11 cellular contexts compared by ENCODE assay signal in genomic region chr6:148835920-148836441, GRCh38.
A peak's percentile ranks its signal among the peaks of the same experiment; 100 is the strongest.
DNase-seq lines count a peak whose midpoint lies in the region; ATAC-seq and TF ChIP-seq lines count a peak whose summit lies in the region.
"Had no signal": no experiment of that assay in that cellular context is flagged by ENCODE, and none has a peak within 500 bp of the region (broad histone marks: within the 10 kb centered on the region; RNA-seq: fewer than 3 reads in every experiment).

No MANE protein-coding gene starts in this region.

- peak; percentile 73 for ATAC-seq in activated CD8-positive, alpha-beta memory T cell treated with anti-CD3 and anti-CD28 coated beads, Interleukin-2, amount 10 ng/mL, durations not matched to agents 7 days and 5 days
- ATAC-seq in left colon = no peak

- H3K4me3 ChIP-seq in cardiac fibroblast (replicated peaks in 1 of 2; ENCODE audit: low read depth in 2 of 2, low read length in 2 of 2) = no peak overlapping the region
- H3K4me3 ChIP-seq: BLaER1 treated with 17β-estradiol and CSF1 and Interleukin-3, amounts not matched to agents 10 nM and 100 nM; stomach had no signal

- H3K4me1 Mint-ChIP-seq in activated CD8-positive, alpha-beta memory T cell treated with anti-CD3 and anti-CD28 coated beads, Interleukin-2, amount 10 ng/mL, durations not matched to agents 7 days and 5 days = peaks cover 26% of the 10 kb centered on the region

- intact Hi-C loops in left colon (cut with DNase I, micrococcal nuclease) = no loop called here

- TF ChIP-seq CTCF in cardiac fibroblast (IDR thresholded peaks at IDR 0.05; ENCODE audit: low read depth, low read length) = no peak

- peak overlapping the region; percentile 49 for H3K4me3 Mint-ChIP-seq in activated CD8-positive, alpha-beta memory T cell treated with anti-CD3 and anti-CD28 coated beads, Interleukin-2, amount 10 ng/mL, durations not matched to agents 7 days and 5 days

- H3K9me3 Mint-ChIP-seq in activated CD8-positive, alpha-beta memory T cell treated with anti-CD3 and anti-CD28 coated beads, Interleukin-2, amount 10 ng/mL, durations not matched to agents 7 days and 5 days (ENCODE audit: low read depth) = no peaks in the 10 kb centered on the region

- H3K36me3 Mint-ChIP-seq in activated CD8-positive, alpha-beta memory T cell treated with anti-CD3 and anti-CD28 coated beads, Interleukin-2, amount 10 ng/mL, durations not matched to agents 7 days and 5 days = no peaks in the 10 kb centered on the region

- H3K27ac Mint-ChIP-seq in activated CD8-positive, alpha-beta memory T cell treated with anti-CD3 and anti-CD28 coated beads, Interleukin-2, amount 10 ng/mL, durations not matched to agents 7 days and 5 days = peak overlapping the region; percentile 79

- H3K27me3 Mint-ChIP-seq in activated CD8-positive, alpha-beta memory T cell treated with anti-CD3 and anti-CD28 coated beads, Interleukin-2, amount 10 ng/mL, durations not matched to agents 7 days and 5 days = peaks cover 8% of the 10 kb centered on the region

- CTCF ChIA-PET in activated CD8-positive, alpha-beta memory T cell treated with anti-CD3 and anti-CD28 coated beads, Interleukin-2, amount 10 ng/mL, durations not matched to agents 7 days and 5 days (lab: Charles Lee) = no interaction called here

- peak; percentile 56 for DNase-seq in activated CD8-positive, alpha-beta memory T cell treated with anti-CD3 and anti-CD28 coated beads, Interleukin-2, amount 10 ng/mL, durations not matched to agents 7 days and 5 days
- no peak for DNase-seq in activated CD8-positive, alpha-beta memory T cell treated with anti-CD3 and anti-CD28 coated beads for 24 hours
- DNase-seq in HS-5 (ENCODE audit: low read depth) (peak; percentile 32), cardiac fibroblast (ENCODE audit: low read depth in 2 of 2) (peak; percentile 61 to 83), left colon (no peak), DMS153 (lab: John Stamatoyannopoulos, UW) (no peak), pons (ENCODE audit: low spot score) (no peak)
- peak; percentile 6 to 21 for DNase-seq in stimulated activated CD4-positive, alpha-beta T cell treated with anti-CD3 and anti-CD28 coated beads, Interleukin-4, amount 100 ng/mL, for 4 hours
- DNase-seq: NCI-H2081 treated with DMSO at 0.1 percent for 48 hours, stomach had no signal

Comparison
In these comparisons a context has a peak if more than half of its experiments do, and no peak if none do; other contexts are left out.
1. DNase-seq: peak in activated CD8-positive, alpha-beta memory T cell treated with anti-CD3 and anti-CD28 coated beads, Interleukin-2, amount 10 ng/mL, durations not matched to agents 7 days and 5 days (single experiment), HS-5 (single experiment), cardiac fibroblast (2 of 2) and stimulated activated CD4-positive, alpha-beta T cell treated with anti-CD3 and anti-CD28 coated beads, Interleukin-4, amount 100 ng/mL, for 4 hours (2 of 2); none in activated CD8-positive, alpha-beta memory T cell treated with anti-CD3 and anti-CD28 coated beads for 24 hours (single experiment), left colon (0 of 2), DMS153 (single experiment) and pons (single experiment).